ENCODE assay signal across 8 cellular contexts in genomic region chr1:205211839-205212241, GRCh38. TPM values are rescaled to one million over a fixed set of nuclear protein-coding genes. Genes with fewer than 3 reads are reported as not detected.
DNase-seq lines count a peak whose midpoint lies in the region; ATAC-seq and TF ChIP-seq lines count a peak whose summit lies in the region.

No MANE protein-coding gene starts in this region.

- H3K27ac ChIP-seq in skeletal muscle tissue (ENCODE audit: low read depth, low read length) = peak overlapping the region; percentile 89

- H3K27me3 ChIP-seq in skeletal muscle tissue (ENCODE audit: control insufficient read depth in 3 of 3, insufficient read depth in 3 of 3, low read length in 3 of 3) = no peaks in the 10 kb centered on the region

- H3K4me3 ChIP-seq in fibroblast of pulmonary artery (replicated peaks; ENCODE audit: low read depth, low read length) = peak overlapping the region; percentile 89
- H3K4me3 ChIP-seq in skeletal muscle tissue (ENCODE audit: low read length in 3 of 3) = peak overlapping the region; percentile 83 to 97 (median 91)

- H3K9ac ChIP-seq in skeletal muscle tissue (ENCODE audit: low read depth in 1 of 3, low read length in 3 of 3) = peak overlapping the region; percentile 89 to 96 (median 92)

- no peak for TF ChIP-seq CTCF in fibroblast of pulmonary artery (IDR thresholded peaks at IDR 0.05; ENCODE audit: low read length, missing control alignments)

- peak; percentile 84 for DNase-seq in SKM-1 (lab: John Stamatoyannopoulos, UW; ENCODE audit: unreplicated experiment)
- no peak for DNase-seq in fibroblast of pulmonary artery (ENCODE audit: low read depth)
- no peak for DNase-seq in SW 1271 (lab: John Stamatoyannopoulos, UW)
- DNase-seq in DMS53 (lab: John Stamatoyannopoulos, UW) = no peak
- DNase-seq in HuH-7 (ENCODE audit: low spot score) = no peak

- H3K36me3 ChIP-seq in skeletal muscle tissue (ENCODE audit: control insufficient read depth in 3 of 3, insufficient read depth in 3 of 3, low read length in 3 of 3) = no peaks in the 10 kb centered on the region

- peaks cover 9 to 21% (median 12%) of the 10 kb centered on the region in 3 donors for H3K4me1 ChIP-seq in skeletal muscle tissue (ENCODE audit: control insufficient read depth in 3 of 3, insufficient read depth in 3 of 3, low read length in 3 of 3)

- H3K9me3 ChIP-seq in skeletal muscle tissue (ENCODE audit: control insufficient read depth in 3 of 3, low read length in 3 of 3) = no peaks in the 10 kb centered on the region

- ATAC-seq in GM18508 (IDR thresholded peaks at IDR 0.05; ENCODE audit: insufficient read depth, unreplicated experiment) (peak; percentile 13), HG02678 (IDR thresholded peaks at IDR 0.05; ENCODE audit: unreplicated experiment) (peak; percentile 28)

RNA-seq across cellular contexts. Expression of gene DSTYK, which starts 0.3 kb away (rescaled TPM):
- 10.4 TPM for total RNA-seq in skeletal muscle tissue

RNA-seq across cellular contexts. Expression of gene TMCC2, which starts 15.9 kb away (rescaled TPM):
- 15.1 TPM for total RNA-seq in skeletal muscle tissue
